Comparison of ENCODE assay signal across 10 cellular contexts in the genomic region with DNA sequence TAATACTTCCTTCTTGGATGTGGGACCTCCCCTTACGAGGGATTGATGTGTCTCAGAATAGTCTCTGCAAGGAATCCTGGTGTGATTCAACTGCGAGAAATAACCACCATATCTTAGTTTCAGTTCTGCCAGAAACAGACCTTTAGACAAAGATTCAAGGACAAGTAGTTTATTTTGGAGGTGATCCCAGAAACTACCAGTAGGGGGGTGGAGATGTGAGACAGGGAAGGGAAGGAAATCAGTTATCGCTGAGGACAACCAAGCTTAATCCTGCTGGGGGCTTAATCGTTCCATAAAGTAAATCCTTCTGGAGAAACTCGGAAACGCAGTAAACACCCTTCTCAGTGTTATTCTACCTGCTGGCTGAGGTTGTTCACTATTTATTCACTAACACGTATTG. TPM values are rescaled to one million over a fixed set of nuclear protein-coding genes. Genes with fewer than 3 reads are reported as not detected.
DNase-seq lines count a peak whose midpoint lies in the region; ATAC-seq, FAIRE-seq and TF ChIP-seq lines count a peak whose summit lies in the region.
"Had no signal": no experiment of that assay in that cellular context is flagged by ENCODE, and none has a peak within 500 bp of the region (broad histone marks: within the 10 kb centered on the region; RNA-seq: fewer than 3 reads in every experiment).

No MANE protein-coding gene starts in this region.

- POLR2A ChIA-PET in A673 (lab: Charles Lee; ENCODE audit: low non-redundant PET), result no interaction called here

- in situ Hi-C loops in HAP-1 (cut with MboI; ENCODE audit: low sequenced_read_pairs), result no loop called here

- no peak for FAIRE-seq in kidney (lab: Jason Lieb, UNC)

- intact Hi-C loops in A673 (cut with micrococcal nuclease; ENCODE audit: unreplicated experiment), result no loop called here
- intact Hi-C loops in kidney (cut with DNase I), result no loop called here

- H3K9me3 ChIP-seq in A673 (ENCODE audit: low read depth, low read length, poor library complexity, severe bottlenecking), result peaks cover 4% of the 10 kb centered on the region
- H3K9me3 ChIP-seq in HAP-1, result no peaks in the 10 kb centered on the region
- no peaks in the 10 kb centered on the region for H3K9me3 ChIP-seq in WERI-Rb-1 (ENCODE audit: severe bottlenecking)
- H3K9me3 ChIP-seq in kidney (ENCODE audit: control insufficient read depth in 1 of 2, low read length in 2 of 2), result peaks cover 0 to 4% of the 10 kb centered on the region in 2 donors

- TF ChIP-seq CTCF in A673 (conservative IDR thresholded peaks at IDR 0.05; ENCODE audit: low read depth, low read length) (peak; percentile 54), WERI-Rb-1 (IDR thresholded peaks at IDR 0.05; ENCODE audit: low read depth, low read length) (peak; percentile 33; the same call in 1 of the 2 replicates), kidney (IDR thresholded peaks at IDR 0.05; ENCODE audit: borderline replicate concordance, extremely low read depth, insufficient read depth) (peak; percentile 10)

- peaks cover 13% of the 10 kb centered on the region for H3K27me3 ChIP-seq in A673 (replicated peaks; ENCODE audit: insufficient read depth, low read depth, low read length, poor library complexity)
- H3K27me3 ChIP-seq in HAP-1 (ENCODE audit: low read depth), result peaks cover 21% of the 10 kb centered on the region
- H3K27me3 ChIP-seq in WERI-Rb-1 (ENCODE audit: insufficient read depth, low read depth, severe bottlenecking), result no peaks in the 10 kb centered on the region

- no peaks in the 10 kb centered on the region for H3K36me3 ChIP-seq in A673 (ENCODE audit: insufficient read depth, low read length, poor library complexity, severe bottlenecking)
- H3K36me3 ChIP-seq in HAP-1 (replicated peaks), result no peaks in the 10 kb centered on the region
- H3K36me3 ChIP-seq in WERI-Rb-1, result no peaks in the 10 kb centered on the region
- H3K36me3 ChIP-seq in kidney (ENCODE audit: control insufficient read depth in 1 of 2, insufficient read depth in 2 of 2, low read length in 2 of 2), result no peaks in the 10 kb centered on the region

- H3K4me1 ChIP-seq in A673 (ENCODE audit: insufficient read depth, low read length, poor library complexity, severe bottlenecking) (no peaks in the 10 kb centered on the region), HAP-1 (no peaks in the 10 kb centered on the region), kidney (ENCODE audit: control insufficient read depth in 1 of 2, insufficient read depth in 1 of 2, low read depth in 1 of 2, low read length in 2 of 2) (no peaks in the 10 kb centered on the region)

- no peak overlapping the region for H3K9ac ChIP-seq in kidney (ENCODE audit: low read length in 2 of 2)

- H3K4me3 ChIP-seq in A673 (ENCODE audit: low read depth, low read length, poor library complexity, severe bottlenecking) (no peak overlapping the region), HAP-1 (no peak overlapping the region), WERI-Rb-1 (ENCODE audit: low read depth, low read length) (no peak overlapping the region), kidney (ENCODE audit: low read length in 2 of 2) (peak overlapping the region in 1 of 2 donors; percentile 16)

- no TSS peak for BruUV-seq in A673 (replicated peaks; lab: Mats Ljungman, UMichigan)

- CTCF ChIA-PET in A673 (lab: Charles Lee), result interaction anchor here (1.0 kb wide), 1 partner anchor 214 kb away, joined by 4 read pairs; no protein-coding TSS in a partner anchor

- no peak overlapping the region for H3K27ac ChIP-seq in A673 (ENCODE audit: low read depth, low read length, poor library complexity, severe bottlenecking)
- no peak overlapping the region for H3K27ac ChIP-seq in WERI-Rb-1
- H3K27ac ChIP-seq in kidney (ENCODE audit: low read depth in 2 of 2, low read length in 2 of 2), result no peak overlapping the region

- DNase-seq in A673 (ENCODE audit: low spot score), result peak; percentile 58
- peak; percentile 25 to 40 for DNase-seq in HAP-1 (ENCODE audit: low spot score in 2 of 2)
- DNase-seq in WERI-Rb-1, result peak; percentile 22
- no peak for DNase-seq in kidney
- DNase-seq in inferior parietal cortex (ENCODE audit: extremely low spot score), result no peak
- DNase-seq: posterior cingulate gyrus, T-helper 17 cell had no signal

- no peak for ATAC-seq in HG03469 (IDR thresholded peaks at IDR 0.05; ENCODE audit: unreplicated experiment)
- no peak for ATAC-seq in HG03354 (IDR thresholded peaks at IDR 0.05; ENCODE audit: poor library complexity, severe bottlenecking, unreplicated experiment)
- no peak for ATAC-seq in HG03442 (IDR thresholded peaks at IDR 0.05; ENCODE audit: unreplicated experiment)
- ATAC-seq: T-helper 17 cell had no signal

RNA-seq across cellular contexts. Expression of a gene that starts 5.0 kb away (rescaled TPM):
- total RNA-seq in A673 (2021), result not detected in 2 replicates
- total RNA-seq in kidney, result 15.0 TPM
- 2.5 TPM for polyA plus RNA-seq in kidney (ENCODE audit: insufficient read depth, low read depth, low replicate concordance)

RNA-seq across cellular contexts. Expression of a gene that starts 18.8 kb away (rescaled TPM):
- 3.2 and 4.9 TPM in 2 replicates for total RNA-seq in A673 (2021)
- 0.79 TPM for total RNA-seq in kidney
- polyA plus RNA-seq in kidney (ENCODE audit: insufficient read depth, low read depth, low replicate concordance), result 1.8 TPM
- total RNA-seq: T-helper 17 cell had no signal

Comparison
In these comparisons a context has a peak if more than half of its experiments do, and no peak if none do; other contexts are left out.
1. DNase-seq: peak in A673 (single experiment), HAP-1 (2 of 2) and WERI-Rb-1 (single experiment); none in kidney (single experiment) and inferior parietal cortex (single experiment).
2. RNA of a gene that starts 5.0 kb away (total RNA-seq): 15.0 TPM in kidney (single experiment); not detected in A673; every median in the first group is over 10 times any median in the second.
3. Peak in every context shown above with its lines, with median percentiles within 50 percentile points of each other: CTCF ChIP-seq.